In genomic region chr17:8420041-8420934, GRCh38 we compare ENCODE assay signal across 9 cellular contexts. TPM values are rescaled to one million over a fixed set of nuclear protein-coding genes. Genes with fewer than 3 reads are reported as not detected.
DNase-seq lines count a peak whose midpoint lies in the region; ATAC-seq and TF ChIP-seq lines count a peak whose summit lies in the region.
"Had no signal": no experiment of that assay in that cellular context is flagged by ENCODE, and none has a peak within 500 bp of the region (broad histone marks: within the 10 kb centered on the region; RNA-seq: fewer than 3 reads in every experiment).

No MANE protein-coding gene starts in this region.

- peak overlapping the region in 3 of 4 donors; percentile 11 to 51 (median 49) for H3K27ac ChIP-seq in gastroesophageal sphincter

- TF ChIP-seq POLR2A in gastroesophageal sphincter (IDR thresholded peaks at IDR 0.05) = no peak

- no peak for TF ChIP-seq EP300 in gastroesophageal sphincter (IDR thresholded peaks at IDR 0.05)

- H3K27me3 ChIP-seq in gastroesophageal sphincter = peaks cover 10% of the 10 kb centered on the region

- WGBS in gastroesophageal sphincter (ENCODE audit: low coverage in 1 of 2), 2 donors = 24 to 29% methylated on average over 2 to 5 of the region's 5 CpGs

- DNase-seq in G401 (ENCODE audit: low spot score) (peak; percentile 9), SHP77 treated with DMSO at 0.1 percent for 48 hours (lab: John Stamatoyannopoulos, UW) (peak; percentile 7), pons (ENCODE audit: low spot score) (peak; percentile 42), HPDE6-E6E7 (ENCODE audit: extremely low spot score) (no peak), COLO668 (lab: John Stamatoyannopoulos, UW; ENCODE audit: unreplicated experiment) (no peak)

- no peaks in the 10 kb centered on the region for H3K36me3 ChIP-seq in gastroesophageal sphincter

- H3K4me1 ChIP-seq in gastroesophageal sphincter = peaks cover 0 to 16% (median 5%) of the 10 kb centered on the region in 3 donors

- no peak overlapping the region for H3K4me3 ChIP-seq in gastroesophageal sphincter

- TF ChIP-seq CTCF in gastroesophageal sphincter (IDR thresholded peaks at IDR 0.05) = no peak

- no peaks in the 10 kb centered on the region for H3K9me3 ChIP-seq in gastroesophageal sphincter

- in situ Hi-C loops in G401 (cut with HindIII; ENCODE audit: low sequenced_read_pairs) = no loop called here

- peak; percentile 76 for ATAC-seq in gastroesophageal sphincter
- ATAC-seq in HG03469 (IDR thresholded peaks at IDR 0.05; ENCODE audit: unreplicated experiment) = no peak
- no peak for ATAC-seq in HG02678 (IDR thresholded peaks at IDR 0.05; ENCODE audit: unreplicated experiment)

RNA-seq across cellular contexts. Expression of gene NDEL1, which starts 15.4 kb away (rescaled TPM):
- total RNA-seq in G401 (2014; rRNA removed; shearing (Covaris generic)) = 22.3 and 33.4 TPM in 2 replicates
- 10 to 100 TPM; 58.1 to 67.3 (median 63.4) TPM for total RNA-seq in gastroesophageal sphincter

RNA-seq across cellular contexts. Expression of gene RNF222, which starts 22.7 kb away (rescaled TPM):
- total RNA-seq in G401 (2014; rRNA removed; shearing (Covaris generic)) = 0.03 TPM in 1 of 2 replicates, not detected in the other
- under 1 TPM in 2 of 4 donors, not detected in 2; 0.15 to 0.23 TPM for total RNA-seq in gastroesophageal sphincter
- total RNA-seq: activated T-helper 1 cell treated with anti-CD3 and anti-CD28 coated beads, Interleukin-12 subunit alpha, Interleukin-12 subunit beta, Interleukin-2, Interleukin-4 antibody, amounts not matched to agents 30 ng/mL and 10 ng/mL and 1 ng/mL, durations not matched to agents 14 hours and 24 hours and 36 hours had no signal

RNA-seq across cellular contexts. Expression of gene RPL26, which starts 37.3 kb away (rescaled TPM):
- total RNA-seq in G401 (2014; rRNA removed; shearing (Covaris generic)) = 3,963 and 5,110 TPM in 2 replicates
- 1,000 to 10,000 TPM; 1,787 to 4,050 (median 3,181) TPM for total RNA-seq in gastroesophageal sphincter

Comparison
In these comparisons a context has a peak if more than half of its experiments do, and no peak if none do; other contexts are left out.
1. DNase-seq: peak in G401 (single experiment), SHP77 treated with DMSO at 0.1 percent for 48 hours (single experiment) and pons (single experiment); none in HPDE6-E6E7 (single experiment) and COLO668 (single experiment).